ENCODE assay signal across 8 cellular contexts in genomic region chr9:128828719-128829452, GRCh38. TPM values are rescaled to one million over a fixed set of nuclear protein-coding genes. Genes with fewer than 3 reads are reported as not detected.
A peak's percentile ranks its signal among the peaks of the same experiment; 100 is the strongest.
DNase-seq lines count a peak whose midpoint lies in the region; ATAC-seq, FAIRE-seq and TF ChIP-seq lines count a peak whose summit lies in the region.

No MANE protein-coding gene starts in this region.

- peaks cover 6 to 15% of the 10 kb centered on the region in 2 donors for H3K4me1 ChIP-seq in muscle layer of duodenum (ENCODE audit: control insufficient read depth in 1 of 2, insufficient read depth in 2 of 2, low read length in 2 of 2)

- H3K4me3 ChIP-seq in cardiac fibroblast (replicated peaks in 1 of 2; ENCODE audit: low read depth in 2 of 2, low read length in 2 of 2) (peak overlapping the region; percentile 86 to 94), muscle layer of duodenum (ENCODE audit: low read depth in 1 of 2, low read length in 2 of 2) (peak overlapping the region; percentile 80 to 99)

- H3K27ac ChIP-seq in muscle layer of duodenum (ENCODE audit: low read length) = peak overlapping the region; percentile 16

- H3K9me3 ChIP-seq in muscle layer of duodenum (ENCODE audit: control insufficient read depth in 1 of 2, low read length in 2 of 2) = no peaks in the 10 kb centered on the region

- FAIRE-seq in GM12892 (lab: Jason Lieb, UNC) = no peak

- DNase-seq in GM12892 (ENCODE audit: insufficient read length) = peak; percentile 35
- no peak for DNase-seq in cardiac fibroblast (ENCODE audit: low read depth in 2 of 2)
- DNase-seq in cortex of kidney (lab: John Stamatoyannopoulos, UW) = no peak
- DNase-seq in SK-N-DZ (ENCODE audit: low spot score) = no peak
- no peak for DNase-seq in activated CD4-positive, alpha-beta T cell treated with anti-CD3 and anti-CD28 coated beads, Interleukin-2, amount 50 U/mL, for 4 hours

- H3K36me3 ChIP-seq in muscle layer of duodenum (ENCODE audit: control insufficient read depth in 1 of 2, insufficient read depth in 2 of 2, low read length in 2 of 2) = peaks cover 6 to 33% of the 10 kb centered on the region in 2 donors

- no peaks in the 10 kb centered on the region for H3K27me3 ChIP-seq in muscle layer of duodenum (ENCODE audit: low read depth, low read length)

- no peak for TF ChIP-seq POLR2A in GM12892 (IDR thresholded peaks at IDR 0.05; ENCODE audit: low read depth, low read length)

- ATAC-seq in HG03571 (IDR thresholded peaks at IDR 0.05; ENCODE audit: unreplicated experiment) (peak; percentile 2), HG02623 (IDR thresholded peaks at IDR 0.05; ENCODE audit: unreplicated experiment) (no peak)

- TF ChIP-seq CTCF in cardiac fibroblast (IDR thresholded peaks at IDR 0.05; ENCODE audit: low read depth, low read length) = no peak

RNA-seq across cellular contexts. Expression of gene SPOUT1, which starts 0.7 kb away (rescaled TPM):
- 18.7 TPM for polyA plus RNA-seq in GM12892 (2012; ENCODE audit: missing spikeins)
- 36.7 and 46.0 TPM in 2 replicates for polyA plus RNA-seq in SK-N-DZ (2014; cell fraction: cytosol; rRNA removed)
- 105 and 116 TPM in 2 replicates for polyA plus RNA-seq in SK-N-DZ (2014; cell fraction: nucleus; rRNA removed)

RNA-seq across cellular contexts. Expression of gene ENDOG, which starts 10.6 kb away (rescaled TPM):
- 3.4 TPM for polyA plus RNA-seq in GM12892 (2012; ENCODE audit: missing spikeins)
- polyA plus RNA-seq in SK-N-DZ (2014; cell fraction: cytosol; rRNA removed) = 120 and 124 TPM in 2 replicates
- 84.7 and 94.8 TPM in 2 replicates for polyA plus RNA-seq in SK-N-DZ (2014; cell fraction: nucleus; rRNA removed)

RNA-seq across cellular contexts. Expression of gene TBC1D13, which starts 41.8 kb away (rescaled TPM):
- polyA plus RNA-seq in GM12892 (2012; ENCODE audit: missing spikeins) = 8.7 TPM
- 12.0 and 25.2 TPM in 2 replicates for polyA plus RNA-seq in SK-N-DZ (2014; cell fraction: cytosol; rRNA removed)
- 12.1 and 12.3 TPM in 2 replicates for polyA plus RNA-seq in SK-N-DZ (2014; cell fraction: nucleus; rRNA removed)

RNA-seq across cellular contexts. Expression of gene KYAT1, which starts 52.9 kb away (rescaled TPM):
- polyA plus RNA-seq in GM12892 (2012; ENCODE audit: missing spikeins) = 9.7 TPM
- polyA plus RNA-seq in SK-N-DZ (2014; cell fraction: cytosol; rRNA removed) = 45.3 and 47.4 TPM in 2 replicates
- 103 and 114 TPM in 2 replicates for polyA plus RNA-seq in SK-N-DZ (2014; cell fraction: nucleus; rRNA removed)

RNA-seq across cellular contexts. Expression of gene LRRC8A, which starts 53.0 kb away (rescaled TPM):
- 3.0 TPM for polyA plus RNA-seq in GM12892 (2012; ENCODE audit: missing spikeins)
- polyA plus RNA-seq in SK-N-DZ (2014; cell fraction: cytosol; rRNA removed) = 35.5 and 44.0 TPM in 2 replicates
- 21.8 and 23.4 TPM in 2 replicates for polyA plus RNA-seq in SK-N-DZ (2014; cell fraction: nucleus; rRNA removed)
